1 cellular context compared by ENCODE assay signal in the genomic region with DNA sequence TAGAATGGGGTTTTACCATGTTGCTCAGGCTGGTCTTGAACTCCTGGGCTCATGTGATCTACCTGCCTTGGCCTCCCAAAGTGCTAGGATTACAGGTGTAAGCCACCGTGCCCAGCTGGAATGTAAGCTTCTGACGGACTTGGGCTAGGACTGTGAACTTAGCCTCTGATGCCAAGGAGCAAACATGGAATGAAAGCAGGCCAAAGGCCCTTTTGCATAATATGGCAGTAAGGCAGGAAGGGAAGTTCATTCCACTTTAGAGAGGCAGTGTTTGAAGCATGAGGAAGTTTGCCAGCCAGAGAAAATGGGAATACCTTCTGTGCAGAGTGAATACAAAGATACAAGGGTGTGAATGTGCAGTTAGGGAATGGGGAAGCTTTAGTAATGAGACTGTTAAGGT.
TF ChIP-seq lines count a peak whose summit lies in the region.

No MANE protein-coding gene starts in this region.

TF ChIP-seq in HepG2, 621 proteins besides CTCF, POLR2A, EP300 and RAD21 (continued from another document):
- peak; percentile 50; the same call in 1 of the 2 replicates for TF ChIP-seq HNF4G (IDR thresholded peaks at IDR 0.05; ENCODE audit: borderline replicate concordance, low read depth, low read length)
- no peak for TF ChIP-seq HNF4G (CRISPR knock-in tag; IDR thresholded peaks at IDR 0.05; ENCODE audit: borderline replicate concordance, low read depth)
- TF ChIP-seq, protein P1, sequence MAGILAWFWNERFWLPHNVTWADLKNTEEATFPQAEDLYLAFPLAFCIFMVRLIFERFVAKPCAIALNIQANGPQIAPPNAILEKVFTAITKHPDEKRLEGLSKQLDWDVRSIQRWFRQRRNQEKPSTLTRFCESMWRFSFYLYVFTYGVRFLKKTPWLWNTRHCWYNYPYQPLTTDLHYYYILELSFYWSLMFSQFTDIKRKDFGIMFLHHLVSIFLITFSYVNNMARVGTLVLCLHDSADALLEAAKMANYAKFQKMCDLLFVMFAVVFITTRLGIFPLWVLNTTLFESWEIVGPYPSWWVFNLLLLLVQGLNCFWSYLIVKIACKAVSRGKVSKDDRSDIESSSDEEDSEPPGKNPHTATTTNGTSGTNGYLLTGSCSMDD (CRISPR knock-in tag; IDR thresholded peaks at IDR 0.05) = no peak
- 0 out of 2 replicates have a peak, but pooled peaks have one; percentile 17 for TF ChIP-seq CEBPB (IDR thresholded peaks at IDR 0.05; ENCODE audit: borderline replicate concordance, low read depth, low read length)
- no peak for TF ChIP-seq NFIC (IDR thresholded peaks at IDR 0.05; ENCODE audit: low read length)
- no peak for TF ChIP-seq ZFP90 (CRISPR knock-in tag; IDR thresholded peaks at IDR 0.05; ENCODE audit: borderline replicate concordance)
- TF ChIP-seq, protein P2, sequence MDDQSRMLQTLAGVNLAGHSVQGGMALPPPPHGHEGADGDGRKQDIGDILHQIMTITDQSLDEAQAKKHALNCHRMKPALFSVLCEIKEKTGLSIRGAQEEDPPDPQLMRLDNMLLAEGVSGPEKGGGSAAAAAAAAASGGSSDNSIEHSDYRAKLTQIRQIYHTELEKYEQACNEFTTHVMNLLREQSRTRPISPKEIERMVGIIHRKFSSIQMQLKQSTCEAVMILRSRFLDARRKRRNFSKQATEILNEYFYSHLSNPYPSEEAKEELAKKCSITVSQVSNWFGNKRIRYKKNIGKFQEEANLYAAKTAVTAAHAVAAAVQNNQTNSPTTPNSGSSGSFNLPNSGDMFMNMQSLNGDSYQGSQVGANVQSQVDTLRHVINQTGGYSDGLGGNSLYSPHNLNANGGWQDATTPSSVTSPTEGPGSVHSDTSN (CRISPR knock-in tag; IDR thresholded peaks at IDR 0.05; ENCODE audit: borderline replicate concordance) = no peak
- TF ChIP-seq NONO (IDR thresholded peaks at IDR 0.05) = no peak
- TF ChIP-seq NONO (CRISPR knock-in tag; conservative IDR thresholded peaks at IDR 0.05) = no peak
- TF ChIP-seq, protein P3, sequence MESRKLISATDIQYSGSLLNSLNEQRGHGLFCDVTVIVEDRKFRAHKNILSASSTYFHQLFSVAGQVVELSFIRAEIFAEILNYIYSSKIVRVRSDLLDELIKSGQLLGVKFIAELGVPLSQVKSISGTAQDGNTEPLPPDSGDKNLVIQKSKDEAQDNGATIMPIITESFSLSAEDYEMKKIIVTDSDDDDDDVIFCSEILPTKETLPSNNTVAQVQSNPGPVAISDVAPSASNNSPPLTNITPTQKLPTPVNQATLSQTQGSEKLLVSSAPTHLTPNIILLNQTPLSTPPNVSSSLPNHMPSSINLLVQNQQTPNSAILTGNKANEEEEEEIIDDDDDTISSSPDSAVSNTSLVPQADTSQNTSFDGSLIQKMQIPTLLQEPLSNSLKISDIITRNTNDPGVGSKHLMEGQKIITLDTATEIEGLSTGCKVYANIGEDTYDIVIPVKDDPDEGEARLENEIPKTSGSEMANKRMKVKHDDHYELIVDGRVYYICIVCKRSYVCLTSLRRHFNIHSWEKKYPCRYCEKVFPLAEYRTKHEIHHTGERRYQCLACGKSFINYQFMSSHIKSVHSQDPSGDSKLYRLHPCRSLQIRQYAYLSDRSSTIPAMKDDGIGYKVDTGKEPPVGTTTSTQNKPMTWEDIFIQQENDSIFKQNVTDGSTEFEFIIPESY (CRISPR knock-in tag; IDR thresholded peaks at IDR 0.05) = peak; percentile 38; the same call in 1 of the 2 replicates
- peak; percentile 91 for TF ChIP-seq TEAD3 (CRISPR knock-in tag; optimal IDR thresholded peaks at IDR 0.05; ENCODE audit: borderline replicate concordance)
- TF ChIP-seq SAP130 (CRISPR knock-in tag; IDR thresholded peaks at IDR 0.05; ENCODE audit: low read depth) = peak; percentile 26; the same call in 1 of the 2 replicates
- 0 out of 2 replicates have a peak, but pooled peaks have one; percentile 21 for TF ChIP-seq TRIM24 (CRISPR knock-in tag; IDR thresholded peaks at IDR 0.05)
- TF ChIP-seq, protein P4, sequence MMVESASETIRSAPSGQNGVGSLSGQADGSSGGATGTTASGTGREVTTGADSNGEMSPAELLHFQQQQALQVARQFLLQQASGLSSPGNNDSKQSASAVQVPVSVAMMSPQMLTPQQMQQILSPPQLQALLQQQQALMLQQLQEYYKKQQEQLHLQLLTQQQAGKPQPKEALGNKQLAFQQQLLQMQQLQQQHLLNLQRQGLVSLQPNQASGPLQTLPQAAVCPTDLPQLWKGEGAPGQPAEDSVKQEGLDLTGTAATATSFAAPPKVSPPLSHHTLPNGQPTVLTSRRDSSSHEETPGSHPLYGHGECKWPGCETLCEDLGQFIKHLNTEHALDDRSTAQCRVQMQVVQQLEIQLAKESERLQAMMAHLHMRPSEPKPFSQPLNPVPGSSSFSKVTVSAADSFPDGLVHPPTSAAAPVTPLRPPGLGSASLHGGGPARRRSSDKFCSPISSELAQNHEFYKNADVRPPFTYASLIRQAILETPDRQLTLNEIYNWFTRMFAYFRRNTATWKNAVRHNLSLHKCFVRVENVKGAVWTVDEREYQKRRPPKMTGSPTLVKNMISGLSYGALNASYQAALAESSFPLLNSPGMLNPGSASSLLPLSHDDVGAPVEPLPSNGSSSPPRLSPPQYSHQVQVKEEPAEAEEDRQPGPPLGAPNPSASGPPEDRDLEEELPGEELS (CRISPR knock-in tag; IDR thresholded peaks at IDR 0.05) = no peak
- 0 out of 2 replicates have a peak, but pooled peaks have one; percentile 23 for TF ChIP-seq ZBTB38 (CRISPR knock-in tag; IDR thresholded peaks at IDR 0.05)
- 0 out of 2 replicates have a peak, but pooled peaks have one; percentile 21 for TF ChIP-seq RARA (CRISPR knock-in tag; IDR thresholded peaks at IDR 0.05)
- peak; percentile 73; the same call in 1 of the 2 replicates for TF ChIP-seq ZMYM2 (CRISPR knock-in tag; IDR thresholded peaks at IDR 0.05)
- TF ChIP-seq ELF3 (CRISPR knock-in tag; IDR thresholded peaks at IDR 0.05) = peak; percentile 44; the same call in 1 of the 2 replicates
- peak; percentile 82 for TF ChIP-seq ZNF629 (CRISPR knock-in tag; conservative IDR thresholded peaks at IDR 0.05)
